ENCODE assay signal across 26 cellular contexts in genomic region chr14:103294091-103294490, GRCh38.
"Had no signal": no experiment of that assay in that cellular context is flagged by ENCODE, and none has a peak within 500 bp of the region (broad histone marks: within the 10 kb centered on the region; RNA-seq: fewer than 3 reads in every experiment).

No MANE protein-coding gene starts in this region.

- H3K4me3 ChIP-seq: coronary artery, esophagus squamous epithelium, heart right ventricle, lower lobe of right lung, ovary, stomach, thyroid gland had no signal

- DNase-seq: effector memory CD8-positive, alpha-beta T cell; erythroblast; esophagus squamous epithelium; foreskin melanocyte; glutamatergic neuron; heart right ventricle; hippocampal formation; immature natural killer cell; islet precursor cell; kidney glomerular epithelial cell; left colon; left ventricle myocardium superior; lower lobe of right lung; natural killer cell; occipital lobe; ovary; retina; stimulated activated CD4-positive, alpha-beta T cell treated with anti-CD3 and anti-CD28 coated beads, Interleukin-15, amount 100 ng/mL, for 24 hours; stimulated activated CD4-positive, alpha-beta T cell treated with anti-CD3 and anti-CD28 coated beads, Interleukin-2, amount 100 ng/mL, for 48 hours; stimulated activated naive CD4-positive, alpha-beta T cell treated with Interleukin-2 at 50 U/mL for 16 hours; stomach; thyroid gland; trophoblast cell had no signal

- H3K4me1 ChIP-seq: esophagus squamous epithelium, heart right ventricle, lower lobe of right lung, stomach, thyroid gland had no signal

- H3K9me3 ChIP-seq: esophagus squamous epithelium, heart right ventricle, lower lobe of right lung, ovary, stomach, thyroid gland had no signal

- H3K27me3 ChIP-seq: ovary, thyroid gland had no signal

- H3K27ac ChIP-seq: coronary artery, esophagus squamous epithelium, heart right ventricle, lower lobe of right lung, ovary, stomach, thyroid gland had no signal

- ATAC-seq: effector memory CD8-positive, alpha-beta T cell; left colon; left ventricle myocardium superior; natural killer cell; sciatic nerve had no signal

- FAIRE-seq: endometrium had no signal

- H3K36me3 ChIP-seq: esophagus squamous epithelium, heart right ventricle, lower lobe of right lung, ovary, stomach, thyroid gland had no signal
